ENCODE assay signal across 25 cellular contexts in the genomic region with DNA sequence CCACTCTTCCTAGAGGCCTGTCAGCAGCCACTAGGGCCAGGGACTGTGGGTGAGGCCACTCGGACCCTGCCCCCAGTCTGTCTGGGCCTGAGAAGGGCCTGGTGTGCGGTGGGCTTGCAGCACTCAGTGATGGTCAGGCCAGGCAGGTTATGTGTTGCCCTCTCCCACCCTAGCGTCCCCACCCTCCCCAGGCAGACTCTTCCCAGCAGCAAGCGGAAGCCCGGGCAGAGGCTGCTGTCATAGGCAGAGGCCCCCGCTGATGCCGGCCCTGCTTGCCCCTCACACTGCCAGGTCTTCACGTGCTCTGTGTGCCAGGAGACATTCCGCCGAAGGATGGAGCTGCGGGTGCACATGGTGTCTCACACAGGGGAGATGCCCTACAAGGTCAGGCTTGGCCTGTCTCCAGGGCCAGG. TPM values are rescaled to one million over a fixed set of nuclear protein-coding genes. Genes with fewer than 3 reads are reported as not detected.
DNase-seq lines count a peak whose midpoint lies in the region; ATAC-seq and TF ChIP-seq lines count a peak whose summit lies in the region.
"Had no signal": no experiment of that assay in that cellular context is flagged by ENCODE, and none has a peak within 500 bp of the region (broad histone marks: within the 10 kb centered on the region; RNA-seq: fewer than 3 reads in every experiment).

No MANE protein-coding gene starts in this region.

- H3K4me1 Mint-ChIP-seq in stimulated activated naive CD8-positive, alpha-beta T cell treated with anti-CD3 and anti-CD28 coated beads, Interleukin-15, amount 100 ng/mL, for 72 hours, result peaks cover 64% of the 10 kb centered on the region

- no peak overlapping the region for H3K4me3 Mint-ChIP-seq in stimulated activated naive CD8-positive, alpha-beta T cell treated with anti-CD3 and anti-CD28 coated beads, Interleukin-15, amount 100 ng/mL, for 72 hours
- H3K4me3 Mint-ChIP-seq: naive thymus-derived CD4-positive, alpha-beta T cell; T-helper 17 cell had no signal

- H3K4me1 ChIP-seq in esophagus squamous epithelium (peaks cover 39 to 96% (median 39%) of the 10 kb centered on the region in 3 donors), osteoblast (ENCODE audit: insufficient read depth, low read length) (no peaks in the 10 kb centered on the region)

- H3K36me3 ChIP-seq in esophagus squamous epithelium, result peaks cover 24 to 54% (median 27%) of the 10 kb centered on the region in 3 donors
- peaks cover 34% of the 10 kb centered on the region for H3K36me3 ChIP-seq in osteoblast (ENCODE audit: insufficient read depth, low read length)

- intact Hi-C loops in esophagus squamous epithelium (cut with DNase I), result no loop called here

- WGBS in esophagus squamous epithelium, 2 donors, result no CpG with 5 or more reads among the region's 11 CpGs

- H4K20me1 ChIP-seq in osteoblast (ENCODE audit: insufficient read depth, low read length), result peaks cover 33% of the 10 kb centered on the region

- no peak overlapping the region for H3K4me2 ChIP-seq in osteoblast (ENCODE audit: insufficient read depth, low read length)

- no peak overlapping the region for H3K27ac Mint-ChIP-seq in stimulated activated naive CD8-positive, alpha-beta T cell treated with anti-CD3 and anti-CD28 coated beads, Interleukin-15, amount 100 ng/mL, for 72 hours

- H3K4me3 ChIP-seq in esophagus squamous epithelium (no peak overlapping the region), osteoblast (ENCODE audit: insufficient read depth, low read length) (no peak overlapping the region)
- H3K4me3 ChIP-seq: body of pancreas, coronary artery, transverse colon had no signal

- peak; percentile 18 for ATAC-seq in stimulated activated naive CD8-positive, alpha-beta T cell treated with anti-CD3 and anti-CD28 coated beads, Interleukin-15, amount 100 ng/mL, for 72 hours
- ATAC-seq in stimulated activated naive CD8-positive, alpha-beta T cell treated with anti-CD3 and anti-CD28 coated beads, Interleukin-15, Interleukin-2, amounts not matched to agents 100 U/mL and 50 U/mL, for 24 hours, result no peak
- no peak for ATAC-seq in HG02973 (IDR thresholded peaks at IDR 0.05; ENCODE audit: unreplicated experiment)
- no peak for ATAC-seq in omental fat pad (ENCODE audit: low FRiP score)
- ATAC-seq: left colon; naive thymus-derived CD4-positive, alpha-beta T cell; T-helper 17 cell had no signal

- peaks cover 28% of the 10 kb centered on the region for H3K79me2 ChIP-seq in osteoblast (ENCODE audit: insufficient read depth, low read length)

- no peaks in the 10 kb centered on the region for H3K9me3 Mint-ChIP-seq in stimulated activated naive CD8-positive, alpha-beta T cell treated with anti-CD3 and anti-CD28 coated beads, Interleukin-15, amount 100 ng/mL, for 72 hours

- H3K9me3 ChIP-seq in esophagus squamous epithelium, result no peaks in the 10 kb centered on the region
- no peaks in the 10 kb centered on the region for H3K9me3 ChIP-seq in osteoblast (ENCODE audit: low read depth, low read length)
- H3K9me3 ChIP-seq: body of pancreas, transverse colon had no signal

- H3K27me3 ChIP-seq in esophagus squamous epithelium (no peaks in the 10 kb centered on the region), osteoblast (ENCODE audit: insufficient read depth, low read length) (no peaks in the 10 kb centered on the region)
- H3K27me3 ChIP-seq: body of pancreas, transverse colon had no signal

- no peak overlapping the region for H2AFZ ChIP-seq in osteoblast (ENCODE audit: low read length)

- TF ChIP-seq CTCF in esophagus squamous epithelium (IDR thresholded peaks at IDR 0.05), result no peak
- no peak for TF ChIP-seq CTCF in osteoblast (IDR thresholded peaks at IDR 0.05; ENCODE audit: extremely low read depth, low read depth, low read length)
- TF ChIP-seq CTCF in omental fat pad (IDR thresholded peaks at IDR 0.05), result no peak

- no peak for TF ChIP-seq POLR2A in esophagus squamous epithelium (IDR thresholded peaks at IDR 0.05)

- H3K27me3 Mint-ChIP-seq in stimulated activated naive CD8-positive, alpha-beta T cell treated with anti-CD3 and anti-CD28 coated beads, Interleukin-15, amount 100 ng/mL, for 72 hours, result no peaks in the 10 kb centered on the region
- H3K27me3 Mint-ChIP-seq: naive thymus-derived CD4-positive, alpha-beta T cell; T-helper 17 cell had no signal

- peak overlapping the region in 3 of 4 donors; percentile 24 to 82 (median 78) for H3K27ac ChIP-seq in esophagus squamous epithelium
- no peak overlapping the region for H3K27ac ChIP-seq in osteoblast (ENCODE audit: low read depth, low read length)

- no peak for DNase-seq in stimulated activated naive CD8-positive, alpha-beta T cell treated with anti-CD3 and anti-CD28 coated beads, Interleukin-15, amount 100 ng/mL, for 72 hours
- DNase-seq in stimulated activated naive CD8-positive, alpha-beta T cell treated with anti-CD3 and anti-CD28 coated beads, Interleukin-15, Interleukin-2, amounts not matched to agents 100 U/mL and 50 U/mL, for 24 hours, result no peak
- DNase-seq in esophagus squamous epithelium (lab: John Stamatoyannopoulos, UW) (no peak), osteoblast (ENCODE audit: insufficient read length, low spot score, missing footprints) (peak; percentile 59), ureter (ENCODE audit: low spot score) (no peak), SHP77 treated with DMSO at 0.1 percent for 48 hours (lab: John Stamatoyannopoulos, UW) (no peak), omental fat pad (ENCODE audit: low spot score) (no peak)
- DNase-seq: activated CD4-positive, alpha-beta T cell treated with anti-CD3 and anti-CD28 coated beads for 48 hours; body of pancreas; Calu3; glutamatergic neuron; left colon; naive thymus-derived CD4-positive, alpha-beta T cell; NCI-H2029; NCI-H2227 treated with DMSO at 0.1 percent for 48 hours; NCI-H774; OCI-M1; T-helper 17 cell; transverse colon had no signal

RNA-seq across cellular contexts. Expression of a gene that starts 6.6 kb away (rescaled TPM):
- total RNA-seq in esophagus squamous epithelium (10 to 100 TPM in 3 of 4 donors, 1 to 10 TPM in 1; 7.2 to 26.0 (median 16.0) TPM), osteoblast (11.5 and 14.5 TPM in 2 replicates), ureter (50.4 TPM), omental fat pad (10 to 100 TPM in 3 of 4 donors, 1 to 10 TPM in 1; 9.9 to 19.2 (median 13.4) TPM)

RNA-seq across cellular contexts. Expression of a gene that starts 16.3 kb away (rescaled TPM):
- total RNA-seq in esophagus squamous epithelium, result 10 to 100 TPM; 45.9 to 68.1 (median 55.1) TPM
- 76.3 and 86.1 TPM in 2 replicates for total RNA-seq in osteoblast
- 25.8 TPM for total RNA-seq in ureter
- total RNA-seq in omental fat pad, result 10 to 100 TPM; 48.3 to 98.5 (median 57.0) TPM

RNA-seq across cellular contexts. Expression of a gene that starts 27.1 kb away (rescaled TPM):
- 10 to 100 TPM in 1 of 4 donors, 1 to 10 TPM in 3; 6.7 to 12.1 (median 8.7) TPM for total RNA-seq in esophagus squamous epithelium
- total RNA-seq in osteoblast, result 13.4 and 16.8 TPM in 2 replicates
- total RNA-seq in ureter, result 10.9 TPM
- 10 to 100 TPM in 3 of 4 donors, 1 to 10 TPM in 1; 8.6 to 15.1 (median 14.7) TPM for total RNA-seq in omental fat pad

RNA-seq across cellular contexts. Expression of a gene that starts 31.3 kb away (rescaled TPM):
- not detected for total RNA-seq in esophagus squamous epithelium
- total RNA-seq in osteoblast, result under 0.01 and 0.29 TPM in 2 replicates
- total RNA-seq in ureter, result not detected
- under 1 TPM in 1 of 4 donors, not detected in 3; 0.19 TPM for total RNA-seq in omental fat pad
- total RNA-seq: A673; body of pancreas; Calu3; mesenteric fat pad; naive thymus-derived CD4-positive, alpha-beta T cell; osteocyte; SK-MEL-5; T-helper 17 cell had no signal

RNA-seq across cellular contexts. Expression of a gene that starts 32.1 kb away (rescaled TPM):
- total RNA-seq in esophagus squamous epithelium (10 to 100 TPM; 13.0 to 36.4 (median 22.3) TPM), osteoblast (31.1 and 32.1 TPM in 2 replicates), ureter (41.5 TPM), omental fat pad (10 to 100 TPM; 18.2 to 45.2 (median 24.7) TPM)
